ENCODE assay signal across 9 cellular contexts in genomic region chr17:82424001-82424862, GRCh38. TPM values are rescaled to one million over a fixed set of nuclear protein-coding genes. Genes with fewer than 3 reads are reported as not detected.
A peak's percentile ranks its signal among the peaks of the same experiment; 100 is the strongest.
DNase-seq lines count a peak whose midpoint lies in the region.
"Had no signal": no experiment of that assay in that cellular context is flagged by ENCODE, and none has a peak within 500 bp of the region (broad histone marks: within the 10 kb centered on the region; RNA-seq: fewer than 3 reads in every experiment).

No MANE protein-coding gene starts in this region.

- DNase-seq in NCI-H2196 (lab: John Stamatoyannopoulos, UW; ENCODE audit: unreplicated experiment) (peak; percentile 73), NCI-H2196 treated with DMSO at 0.1 percent for 48 hours (lab: John Stamatoyannopoulos, UW; ENCODE audit: unreplicated experiment) (no peak), NCI-H345 (lab: John Stamatoyannopoulos, UW) (peak; percentile 17), fibroblast of the conjunctiva (ENCODE audit: low read depth) (peak; percentile 16), DMS153 treated with DMSO at 0.1 percent for 48 hours (lab: John Stamatoyannopoulos, UW; ENCODE audit: unreplicated experiment) (no peak), mucosa of gallbladder (ENCODE audit: low spot score) (no peak)
- peak; percentile 61 for DNase-seq in activated T-cell treated with anti-CD3 and anti-CD28 coated beads, Interleukin-2, amount 50 U/mL, for 1 hour
- peak; percentile 75 for DNase-seq in stimulated activated CD4-positive, alpha-beta T cell treated with anti-CD3 and anti-CD28 coated beads, Interleukin-15, amount 100 ng/mL, for 24 hours

RNA-seq across cellular contexts. Expression of gene OGFOD3, which starts 5.8 kb away (rescaled TPM):
- 45.6 TPM for total RNA-seq in mucosa of gallbladder

RNA-seq across cellular contexts. Expression of gene HEXD, which starts 6.1 kb away (rescaled TPM):
- 55.1 TPM for total RNA-seq in mucosa of gallbladder

RNA-seq across cellular contexts. Expression of gene CYBC1, which starts 26.3 kb away (rescaled TPM):
- 114 TPM for total RNA-seq in mucosa of gallbladder

RNA-seq across cellular contexts. Expression of gene NARF, which starts 34.3 kb away (rescaled TPM):
- 80.0 TPM for total RNA-seq in mucosa of gallbladder

RNA-seq across cellular contexts. Expression of gene UTS2R, which starts 52.7 kb away (rescaled TPM):
- total RNA-seq in mucosa of gallbladder: not detected
- total RNA-seq: temporal lobe had no signal

Comparison
In these comparisons a context has a peak if more than half of its experiments do, and no peak if none do; other contexts are left out.
1. DNase-seq: peak in NCI-H2196 (single experiment), NCI-H345 (single experiment), activated T-cell treated with anti-CD3 and anti-CD28 coated beads, Interleukin-2, amount 50 U/mL, for 1 hour (single experiment), fibroblast of the conjunctiva (single experiment) and stimulated activated CD4-positive, alpha-beta T cell treated with anti-CD3 and anti-CD28 coated beads, Interleukin-15, amount 100 ng/mL, for 24 hours (single experiment); none in NCI-H2196 treated with DMSO at 0.1 percent for 48 hours (single experiment), DMS153 treated with DMSO at 0.1 percent for 48 hours (single experiment) and mucosa of gallbladder (single experiment).